Comparison of ENCODE assay signal across 1 cellular context in genomic region chr15:78991476-78991875, GRCh38.
TF ChIP-seq lines count a peak whose summit lies in the region.

No MANE protein-coding gene starts in this region.

TF ChIP-seq in IMR-90, 13 proteins besides CTCF, POLR2A, EP300 and RAD21:
- no peak for TF ChIP-seq CHD1 (IDR thresholded peaks at IDR 0.05; ENCODE audit: low read depth, low read length)
- TF ChIP-seq BHLHE40 (IDR thresholded peaks at IDR 0.05; ENCODE audit: low read depth, low read length): peak; percentile 29; the same call in 1 of the 2 replicates
- peak; percentile 56 for TF ChIP-seq MAFK (IDR thresholded peaks at IDR 0.05; ENCODE audit: low read depth, low read length)
- TF ChIP-seq USF2 (IDR thresholded peaks at IDR 0.05; ENCODE audit: low read depth, low read length): no peak
TF ChIP-seq in IMR-90: peak in this region for 2.
